In genomic region chr6:26568601-26569432, GRCh38 we compare ENCODE assay signal across 8 cellular contexts. TPM values are rescaled to one million over a fixed set of nuclear protein-coding genes. Genes with fewer than 3 reads are reported as not detected.
DNase-seq lines count a peak whose midpoint lies in the region; ATAC-seq and TF ChIP-seq lines count a peak whose summit lies in the region.

No MANE protein-coding gene starts in this region.

- no peak for TF ChIP-seq POLR2A in Peyer's patch (IDR thresholded peaks at IDR 0.05)

- H3K4me2 ChIP-seq in Karpas-422 (ENCODE audit: low read depth, low read length, poor library complexity, severe bottlenecking) = peak overlapping the region; percentile 76
- H3K4me2 ChIP-seq in fibroblast of lung (ENCODE audit: extremely low read depth, insufficient read depth, low read length) = peak overlapping the region; percentile 83

- peak overlapping the region; percentile 55 for H3K9ac ChIP-seq in Karpas-422 (ENCODE audit: low read length)
- H3K9ac ChIP-seq in fibroblast of lung (ENCODE audit: insufficient read depth, low read length) = peak overlapping the region; percentile 40

- H2AFZ ChIP-seq in Karpas-422 (ENCODE audit: low read length) = peak overlapping the region; percentile 93
- peak overlapping the region; percentile 80 for H2AFZ ChIP-seq in fibroblast of lung (ENCODE audit: low read length)

- peak; percentile 77 for DNase-seq in D341Med (ENCODE audit: low spot score)
- DNase-seq in Karpas-422 = peak; percentile 97
- DNase-seq in Peyer's patch = peak; percentile 95 to 98 (median 96)
- peak; percentile 93 to 98 for DNase-seq in activated T-cell treated with anti-CD3 and anti-CD28 coated beads, Interleukin-2, amount 50 U/mL, for 72 hours
- DNase-seq in fibroblast of lung (ENCODE audit: low read depth in 2 of 2) = peak; percentile 75 to 95
- peak; percentile 96 to 99 (median 98) for DNase-seq in naive thymus-derived CD4-positive, alpha-beta T cell
- DNase-seq in stimulated activated naive B cell treated with anti-CD40 and anti-IgM and Interleukin-4, amounts not matched to agents 10 μg/mL and 1 μg/mL and 100 μg/mL, for 72 hours = peak; percentile 94

- peak overlapping the region; percentile 96 to 100 for H3K4me3 Mint-ChIP-seq in activated T-cell treated with anti-CD3 and anti-CD28 coated beads, Interleukin-2, amount 50 U/mL, for 72 hours
- peak overlapping the region; percentile 90 to 100 (median 95) for H3K4me3 Mint-ChIP-seq in naive thymus-derived CD4-positive, alpha-beta T cell
- H3K4me3 Mint-ChIP-seq in stimulated activated naive B cell treated with anti-CD40 and anti-IgM and Interleukin-4, amounts not matched to agents 10 μg/mL and 1 μg/mL and 100 μg/mL, for 72 hours = peak overlapping the region; percentile 94 to 95

- no peaks in the 10 kb centered on the region for H3K27me3 Mint-ChIP-seq in activated T-cell treated with anti-CD3 and anti-CD28 coated beads, Interleukin-2, amount 50 U/mL, for 72 hours (ENCODE audit: low read depth)
- peaks cover 0 to 12% (median 0%) of the 10 kb centered on the region in 5 donors for H3K27me3 Mint-ChIP-seq in naive thymus-derived CD4-positive, alpha-beta T cell
- H3K27me3 Mint-ChIP-seq in stimulated activated naive B cell treated with anti-CD40 and anti-IgM and Interleukin-4, amounts not matched to agents 10 μg/mL and 1 μg/mL and 100 μg/mL, for 72 hours = peaks cover 7 to 8% of the 10 kb centered on the region in 2 donors

- H3K4me1 Mint-ChIP-seq in activated T-cell treated with anti-CD3 and anti-CD28 coated beads, Interleukin-2, amount 50 U/mL, for 72 hours (ENCODE audit: low read depth) = peaks cover 46% of the 10 kb centered on the region
- H3K4me1 Mint-ChIP-seq in naive thymus-derived CD4-positive, alpha-beta T cell = peaks cover 11 to 42% (median 26%) of the 10 kb centered on the region in 7 donors
- H3K4me1 Mint-ChIP-seq in stimulated activated naive B cell treated with anti-CD40 and anti-IgM and Interleukin-4, amounts not matched to agents 10 μg/mL and 1 μg/mL and 100 μg/mL, for 72 hours = peaks cover 19 to 35% of the 10 kb centered on the region in 2 donors

- CTCF ChIA-PET in naive thymus-derived CD4-positive, alpha-beta T cell (lab: Charles Lee) = interaction anchor here (0.5 to 3.2 kb wide), 21 partner anchors 12 to 591 kb away, joined by 3 to 32 read pairs (median 4); a partner anchor contains a TSS

- no peaks in the 10 kb centered on the region for H3K36me3 ChIP-seq in Karpas-422 (ENCODE audit: insufficient read depth, low read length)
- H3K36me3 ChIP-seq in Peyer's patch = no peaks in the 10 kb centered on the region
- no peaks in the 10 kb centered on the region for H3K36me3 ChIP-seq in fibroblast of lung (ENCODE audit: control insufficient read depth, insufficient read depth, low read length)
- H3K36me3 ChIP-seq in naive thymus-derived CD4-positive, alpha-beta T cell (ENCODE audit: control insufficient read depth in 2 of 3, insufficient read depth in 3 of 3, low read length in 3 of 3) = no peaks in the 10 kb centered on the region

- H3K27me3 ChIP-seq in Karpas-422 (ENCODE audit: low read length) (no peaks in the 10 kb centered on the region), Peyer's patch (no peaks in the 10 kb centered on the region), fibroblast of lung (ENCODE audit: control insufficient read depth, insufficient read depth, low read length) (no peaks in the 10 kb centered on the region)
- H3K27me3 ChIP-seq in naive thymus-derived CD4-positive, alpha-beta T cell (ENCODE audit: control insufficient read depth in 2 of 2, insufficient read depth in 2 of 2, low read length in 2 of 2) = no peaks in the 10 kb centered on the region

- intact Hi-C loops in naive thymus-derived CD4-positive, alpha-beta T cell (cut with micrococcal nuclease) = loop anchor here (1.0 kb wide), 14 partner anchors 15 to 398 kb away; partner anchors contain the start of gene BTN3A1 (in 1 of the 2)

- peaks cover 27% of the 10 kb centered on the region for H3K4me1 ChIP-seq in Karpas-422 (ENCODE audit: low read length)
- H3K4me1 ChIP-seq in Peyer's patch = peaks cover 0 to 4% (median 0%) of the 10 kb centered on the region in 4 donors
- no peaks in the 10 kb centered on the region for H3K4me1 ChIP-seq in fibroblast of lung (ENCODE audit: control insufficient read depth, extremely low read depth, insufficient read depth, low read length)
- H3K4me1 ChIP-seq in naive thymus-derived CD4-positive, alpha-beta T cell (ENCODE audit: control insufficient read depth in 2 of 2, insufficient read depth in 2 of 2, low read length in 2 of 2) = peaks cover 0 to 3% of the 10 kb centered on the region in 2 donors

- POLR2A ChIA-PET in naive thymus-derived CD4-positive, alpha-beta T cell (lab: Charles Lee) = interaction anchor here (0.6 to 8.7 kb wide), 39 partner anchors 8 to 1303 kb away, joined by 3 to 83 read pairs (median 4); partner anchors contain the start of gene HMGN4

- H3K9me2 ChIP-seq in Karpas-422 (replicated peaks; ENCODE audit: insufficient read depth, low read length) = no peaks in the 10 kb centered on the region

- no peaks in the 10 kb centered on the region for H3K79me2 ChIP-seq in Karpas-422 (ENCODE audit: low read length)
- H3K79me2 ChIP-seq in fibroblast of lung (ENCODE audit: control insufficient read depth, insufficient read depth, low read length) = no peaks in the 10 kb centered on the region

- H3K4me3 ChIP-seq in Karpas-422 (ENCODE audit: low read length) (peak overlapping the region; percentile 72), Peyer's patch (peak overlapping the region; percentile 38 to 68 (median 49)), fibroblast of lung (replicated peaks in 1 of 4; ENCODE audit: control extremely low read depth in 1 of 4, insufficient read depth in 1 of 4, low read depth in 3 of 4, low read length in 4 of 4) (peak overlapping the region; percentile 73 to 96 (median 90))
- peak overlapping the region; percentile 90 for H3K4me3 ChIP-seq in naive thymus-derived CD4-positive, alpha-beta T cell (ENCODE audit: low read length)

- H4K20me1 ChIP-seq in Karpas-422 (ENCODE audit: insufficient read depth, low read depth, low read length) (no peaks in the 10 kb centered on the region), fibroblast of lung (ENCODE audit: control insufficient read depth, extremely low read depth, insufficient read depth, low read length) (no peaks in the 10 kb centered on the region)

- no peak overlapping the region for H3K27ac ChIP-seq in Karpas-422 (ENCODE audit: low read length)
- H3K27ac ChIP-seq in Peyer's patch = peak overlapping the region; percentile 26 to 61 (median 54)
- peak overlapping the region; percentile 34 for H3K27ac ChIP-seq in fibroblast of lung (ENCODE audit: insufficient read depth, low read length)
- H3K27ac ChIP-seq in naive thymus-derived CD4-positive, alpha-beta T cell (ENCODE audit: low read depth, low read length) = peak overlapping the region; percentile 74

- ATAC-seq in GM21737 (IDR thresholded peaks at IDR 0.05; ENCODE audit: unreplicated experiment) = peak; percentile 72
- ATAC-seq in activated T-cell treated with anti-CD3 and anti-CD28 coated beads, Interleukin-2, amount 50 U/mL, for 72 hours (replicated peaks in 1 of 2) = peak; percentile 73 to 74
- ATAC-seq in naive thymus-derived CD4-positive, alpha-beta T cell = peak; percentile 84
- peak; percentile 81 to 87 for ATAC-seq in stimulated activated naive B cell treated with anti-CD40 and anti-IgM and Interleukin-4, amounts not matched to agents 10 μg/mL and 1 μg/mL and 100 μg/mL, for 72 hours (replicated peaks)

- peaks cover 0 to 2% of the 10 kb centered on the region in 2 donors for H3K9me3 Mint-ChIP-seq in activated T-cell treated with anti-CD3 and anti-CD28 coated beads, Interleukin-2, amount 50 U/mL, for 72 hours
- H3K9me3 Mint-ChIP-seq in naive thymus-derived CD4-positive, alpha-beta T cell = peaks cover 0 to 20% (median 0%) of the 10 kb centered on the region in 11 donors
- peaks cover 0 to 4% of the 10 kb centered on the region in 2 donors for H3K9me3 Mint-ChIP-seq in stimulated activated naive B cell treated with anti-CD40 and anti-IgM and Interleukin-4, amounts not matched to agents 10 μg/mL and 1 μg/mL and 100 μg/mL, for 72 hours

- TF ChIP-seq CTCF in Peyer's patch (IDR thresholded peaks at IDR 0.05) (peak in 2 of 6 experiments; percentile 12 to 24), fibroblast of lung (conservative IDR thresholded peaks at IDR 0.05 in 1 of 2, IDR thresholded peaks at IDR 0.05 in 1 of 2; ENCODE audit: low read depth in 1 of 2, low read length in 2 of 2) (peak in 1 of 2 donors; percentile 22)

- H3K27ac Mint-ChIP-seq in activated T-cell treated with anti-CD3 and anti-CD28 coated beads, Interleukin-2, amount 50 U/mL, for 72 hours = peak overlapping the region; percentile 100
- peak overlapping the region; percentile 96 to 100 (median 99) for H3K27ac Mint-ChIP-seq in naive thymus-derived CD4-positive, alpha-beta T cell
- H3K27ac Mint-ChIP-seq in stimulated activated naive B cell treated with anti-CD40 and anti-IgM and Interleukin-4, amounts not matched to agents 10 μg/mL and 1 μg/mL and 100 μg/mL, for 72 hours = peak overlapping the region; percentile 100

- peaks cover 3 to 4% of the 10 kb centered on the region in 2 donors for H3K36me3 Mint-ChIP-seq in activated T-cell treated with anti-CD3 and anti-CD28 coated beads, Interleukin-2, amount 50 U/mL, for 72 hours (ENCODE audit: insufficient read depth in 2 of 2)
- peaks cover 0 to 6% (median 0%) of the 10 kb centered on the region in 5 donors for H3K36me3 Mint-ChIP-seq in naive thymus-derived CD4-positive, alpha-beta T cell
- peaks cover 4 to 14% of the 10 kb centered on the region in 2 donors for H3K36me3 Mint-ChIP-seq in stimulated activated naive B cell treated with anti-CD40 and anti-IgM and Interleukin-4, amounts not matched to agents 10 μg/mL and 1 μg/mL and 100 μg/mL, for 72 hours

- H3K9me3 ChIP-seq in Karpas-422 (ENCODE audit: low read length) (no peaks in the 10 kb centered on the region), Peyer's patch (no peaks in the 10 kb centered on the region), fibroblast of lung (ENCODE audit: control insufficient read depth, insufficient read depth, low read depth, low read length) (no peaks in the 10 kb centered on the region)
- no peaks in the 10 kb centered on the region for H3K9me3 ChIP-seq in naive thymus-derived CD4-positive, alpha-beta T cell (ENCODE audit: control insufficient read depth in 2 of 3, low read length in 3 of 3)

RNA-seq across cellular contexts. Expression of gene ABT1, which starts 27.9 kb away (rescaled TPM):
- total RNA-seq in Karpas-422 (2014; rRNA removed; shearing (Covaris generic); ENCODE audit: low replicate concordance) = 22.7 and 23.7 TPM in 2 replicates
- 10 to 100 TPM; 11.5 to 16.1 (median 11.8) TPM for total RNA-seq in Peyer's patch
- total RNA-seq in activated T-cell treated with anti-CD3 and anti-CD28 coated beads, Interleukin-2, amount 50 U/mL, for 72 hours = 10 to 100 TPM; 20.9 to 21.8 TPM
- total RNA-seq in fibroblast of lung = 13.1 and 13.4 TPM in 2 replicates
- 8.3 and 9.9 TPM in 2 replicates for polyA plus RNA-seq in fibroblast of lung
- 7.7 and 12.6 TPM in 2 replicates for polyA plus RNA-seq in fibroblast of lung (2012)
- 9.5 and 10.8 TPM in 2 replicates for polyA minus RNA-seq in fibroblast of lung (ENCODE audit: low replicate concordance)
- total RNA-seq in naive thymus-derived CD4-positive, alpha-beta T cell = 10 to 100 TPM; 23.3 to 37.5 (median 35.0) TPM
- 10 to 100 TPM; 39.4 to 44.8 TPM for polyA plus RNA-seq in naive thymus-derived CD4-positive, alpha-beta T cell

RNA-seq across cellular contexts. Expression of gene HMGN4, which starts 30.7 kb away (rescaled TPM):
- total RNA-seq in Karpas-422 (2014; rRNA removed; shearing (Covaris generic); ENCODE audit: low replicate concordance) = 57.3 and 103 TPM in 2 replicates
- total RNA-seq in Peyer's patch (10 to 100 TPM; 46.1 to 74.3 (median 57.6) TPM), fibroblast of lung (90.4 and 111 TPM in 2 replicates)
- total RNA-seq in activated T-cell treated with anti-CD3 and anti-CD28 coated beads, Interleukin-2, amount 50 U/mL, for 72 hours = 10 to 100 TPM; 84.7 to 90.9 TPM
- polyA plus RNA-seq in fibroblast of lung = 58.7 and 74.9 TPM in 2 replicates
- 50.1 and 58.4 TPM in 2 replicates for polyA plus RNA-seq in fibroblast of lung (2012)
- 6.0 and 7.6 TPM in 2 replicates for polyA minus RNA-seq in fibroblast of lung (ENCODE audit: low replicate concordance)
- 10 to 100 TPM; 37.6 to 96.0 (median 81.7) TPM for total RNA-seq in naive thymus-derived CD4-positive, alpha-beta T cell
- 100 to 1,000 TPM; 122 to 154 TPM for polyA plus RNA-seq in naive thymus-derived CD4-positive, alpha-beta T cell
